Comparison of ENCODE assay signal across 16 cellular contexts in the genomic region with DNA sequence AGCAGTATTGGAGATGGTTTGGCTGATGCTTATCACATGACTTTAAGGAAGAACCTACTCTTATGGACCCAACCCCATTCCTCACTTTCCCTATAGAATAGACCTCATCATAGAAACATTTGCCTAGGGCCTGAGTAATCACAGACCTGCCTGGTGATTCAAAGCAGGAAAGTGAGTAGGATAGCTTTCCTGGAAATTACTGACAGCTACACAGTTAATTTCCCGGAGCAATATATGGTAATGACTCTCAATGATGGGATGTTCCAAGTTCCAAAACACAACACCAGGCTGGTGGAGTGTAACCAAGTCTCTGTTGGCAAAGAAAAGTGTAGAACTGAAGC.
A peak's percentile ranks its signal among the peaks of the same experiment; 100 is the strongest.
DNase-seq lines count a peak whose midpoint lies in the region; ATAC-seq, FAIRE-seq and TF ChIP-seq lines count a peak whose summit lies in the region.
"Had no signal": no experiment of that assay in that cellular context is flagged by ENCODE, and none has a peak within 500 bp of the region (broad histone marks: within the 10 kb centered on the region; RNA-seq: fewer than 3 reads in every experiment).

No MANE protein-coding gene starts in this region.

- 80% methylated on average over 1 of the region's 1 CpG for WGBS in HepG2 (ENCODE audit: low lambda C conversion rate)

- no peak overlapping the region for H3K9ac ChIP-seq in keratinocyte (ENCODE audit: control insufficient read depth, extremely low read depth, insufficient read depth, low read length)
- H3K9ac ChIP-seq in HepG2 (ENCODE audit: insufficient read depth, low read depth, low read length), result no peak overlapping the region

- in situ Hi-C loops in astrocyte of the spinal cord (cut with HindIII; ENCODE audit: low sequenced_read_pairs), result no loop called here
- in situ Hi-C loops in HepG2 (cut with HindIII; ENCODE audit: extremely low pct_ligation_motif_present, low pct_unique_long_range_greater_than_20kb), result no loop called here

- H3K9me3 ChIP-seq in keratinocyte (ENCODE audit: control insufficient read depth, low read depth, low read length) (no peaks in the 10 kb centered on the region), HepG2 (ENCODE audit: low read length) (no peaks in the 10 kb centered on the region)
- H3K9me3 ChIP-seq: pancreas had no signal

- no peaks in the 10 kb centered on the region for H3K9me3 Mint-ChIP-seq in effector memory CD8-positive, alpha-beta T cell
- H3K9me3 Mint-ChIP-seq: activated B cell treated with CpG ODN at 0.5 μM for 24 hours; activated naive CD8-positive, alpha-beta T cell treated with anti-CD3 and anti-CD28 coated beads, Interleukin-2, amount 50 U/mL, for 24 hours; mesothelial cell of epicardium had no signal

- BruUV-seq in HepG2 (replicated peaks; lab: Mats Ljungman, UMichigan), result no TSS peak

- H3K4me3 ChIP-seq in AG10803 (ENCODE audit: low read length), result no peak overlapping the region
- no peak overlapping the region for H3K4me3 ChIP-seq in astrocyte of the spinal cord (ENCODE audit: low read depth, low read length)
- H3K4me3 ChIP-seq in keratinocyte (ENCODE audit: control insufficient read depth in 2 of 3, extremely low read depth in 1 of 3, insufficient read depth in 2 of 3, low read depth in 1 of 3, low read length in 3 of 3), result no peak overlapping the region
- H3K4me3 ChIP-seq in HepG2 (replicated peaks in 1 of 3; ENCODE audit: insufficient read depth in 1 of 3, low read depth in 2 of 3, low read length in 3 of 3), result no peak overlapping the region
- H3K4me3 ChIP-seq: pancreas had no signal

- H3K27me3 ChIP-seq in keratinocyte (ENCODE audit: control insufficient read depth, extremely low read depth, insufficient read depth, low read length), result no peaks in the 10 kb centered on the region
- no peaks in the 10 kb centered on the region for H3K27me3 ChIP-seq in HepG2 (ENCODE audit: control insufficient read depth in 1 of 2, insufficient read depth in 2 of 2, low read length in 2 of 2)

- no peaks in the 10 kb centered on the region for H4K20me1 ChIP-seq in keratinocyte (ENCODE audit: control insufficient read depth, extremely low read depth, insufficient read depth, low read length)
- no peaks in the 10 kb centered on the region for H4K20me1 ChIP-seq in HepG2 (ENCODE audit: insufficient read depth, low read length)

- H3K36me3 ChIP-seq in keratinocyte (ENCODE audit: control insufficient read depth in 2 of 2, extremely low read depth in 1 of 2, insufficient read depth in 2 of 2, low read length in 2 of 2) (no peaks in the 10 kb centered on the region), HepG2 (replicated peaks in 1 of 2; ENCODE audit: control insufficient read depth in 1 of 2, insufficient read depth in 2 of 2, low read length in 2 of 2) (no peaks in the 10 kb centered on the region)
- H3K36me3 ChIP-seq: pancreas had no signal

- H3K9me1 ChIP-seq in keratinocyte (ENCODE audit: control insufficient read depth, extremely low read depth, insufficient read depth, low read length), result no peaks in the 10 kb centered on the region

- TF ChIP-seq RAD21 in HepG2 (CRISPR knock-in tag; IDR thresholded peaks at IDR 0.05), result no peak

- TF ChIP-seq CTCF in AG10803 (conservative IDR thresholded peaks at IDR 0.05; ENCODE audit: low read length) (no peak), astrocyte of the spinal cord (IDR thresholded peaks at IDR 0.05; ENCODE audit: low read depth, low read length) (no peak), keratinocyte (optimal IDR thresholded peaks at IDR 0.05 in 1 of 3, IDR thresholded peaks at IDR 0.05 in 1 of 3, conservative IDR thresholded peaks at IDR 0.05 in 1 of 3; ENCODE audit: extremely low read depth in 1 of 3, insufficient read depth in 2 of 3, low read length in 3 of 3) (no peak), HepG2 (CRISPR knock-in tag; IDR thresholded peaks at IDR 0.05) (no peak)

- intact Hi-C loops in HepG2 (cut with micrococcal nuclease; ENCODE audit: unreplicated experiment), result no loop called here

- peak; percentile 40 for DNase-seq in AG10803 (ENCODE audit: low read depth)
- DNase-seq in HTR-8/SVneo (ENCODE audit: insufficient read length, low spot score), result peak; percentile 26
- DNase-seq in astrocyte of the spinal cord (ENCODE audit: low read depth, low spot score), result peak; percentile 31
- DNase-seq in keratinocyte (ENCODE audit: low read depth, low spot score), result peak; percentile 23
- no peak for DNase-seq in HepG2 (ENCODE audit: low spot score)
- no peak for DNase-seq in KG1 (lab: John Stamatoyannopoulos, UW)
- no peak for DNase-seq in SHP77 (lab: John Stamatoyannopoulos, UW)
- DNase-seq in effector memory CD8-positive, alpha-beta T cell, result no peak
- DNase-seq: activated B cell treated with CpG ODN at 0.5 μM for 24 hours; activated naive CD8-positive, alpha-beta T cell treated with anti-CD3 and anti-CD28 coated beads, Interleukin-2, amount 50 U/mL, for 24 hours; NCI-H1092 treated with DMSO at 0.1 percent for 48 hours; pancreas; stimulated activated CD4-positive, alpha-beta T cell treated with anti-CD3 and anti-CD28 coated beads, Interleukin-12 subunit alpha, Interleukin-12 subunit beta, amount 100 ng/mL, for 4 hours; substantia nigra had no signal

- no peak overlapping the region for H3K27ac Mint-ChIP-seq in effector memory CD8-positive, alpha-beta T cell
- H3K27ac Mint-ChIP-seq: activated B cell treated with CpG ODN at 0.5 μM for 24 hours; activated naive CD8-positive, alpha-beta T cell treated with anti-CD3 and anti-CD28 coated beads, Interleukin-2, amount 50 U/mL, for 24 hours; mesothelial cell of epicardium had no signal

- H3K4me1 Mint-ChIP-seq in effector memory CD8-positive, alpha-beta T cell (ENCODE audit: low read depth in 2 of 2), result peaks cover 10 to 12% of the 10 kb centered on the region in 2 donors

- dilution Hi-C loops in keratinocyte (cut with MboI; ENCODE audit: extremely low pct_ligation_motif_present, low sequenced_read_pairs), result no loop called here

- H2AFZ ChIP-seq in keratinocyte (ENCODE audit: control insufficient read depth, low read length) (peak overlapping the region; percentile 27), HepG2 (ENCODE audit: low read length) (no peak overlapping the region)

- no peaks in the 10 kb centered on the region for H3K27me3 Mint-ChIP-seq in effector memory CD8-positive, alpha-beta T cell

- no peak overlapping the region for H3K4me3 Mint-ChIP-seq in effector memory CD8-positive, alpha-beta T cell
- H3K4me3 Mint-ChIP-seq: activated B cell treated with CpG ODN at 0.5 μM for 24 hours; activated naive CD8-positive, alpha-beta T cell treated with anti-CD3 and anti-CD28 coated beads, Interleukin-2, amount 50 U/mL, for 24 hours; mesothelial cell of epicardium had no signal

- TF ChIP-seq EP300 in HepG2 (IDR thresholded peaks at IDR 0.05; ENCODE audit: low read depth in 2 of 2, low read length in 2 of 2) (no peak), HepG2 (CRISPR knock-in tag; IDR thresholded peaks at IDR 0.05; ENCODE audit: borderline replicate concordance) (no peak)

- no peaks in the 10 kb centered on the region for H3K36me3 Mint-ChIP-seq in effector memory CD8-positive, alpha-beta T cell (ENCODE audit: insufficient read depth)
- H3K36me3 Mint-ChIP-seq: mesothelial cell of epicardium had no signal

- POLR2A ChIA-PET in HepG2 (lab: Yijun Ruan, JAX), result no interaction called here

- H3K4me1 ChIP-seq in keratinocyte (ENCODE audit: control insufficient read depth, extremely low read depth, insufficient read depth, low read length) (peaks cover 26% of the 10 kb centered on the region), HepG2 (ENCODE audit: insufficient read depth, low read length) (peaks cover 11% of the 10 kb centered on the region; the same call in 1 of the 2 replicates)

- no peak for TF ChIP-seq POLR2A in HepG2 (IDR thresholded peaks at IDR 0.05; ENCODE audit: insufficient read depth in 1 of 2, low read depth in 2 of 2, low read length in 2 of 2)

- peak; percentile 48 for FAIRE-seq in HTR-8/SVneo (lab: Jason Lieb, UNC)
- FAIRE-seq in keratinocyte (lab: Jason Lieb, UNC), result peak; percentile 80
- FAIRE-seq in HepG2 (lab: Jason Lieb, UNC), result no peak
- FAIRE-seq: D721Med, pancreas had no signal

- H3K27ac ChIP-seq in keratinocyte (ENCODE audit: control insufficient read depth, insufficient read depth, low read length) (no peak overlapping the region), HepG2 (ENCODE audit: extremely low read length, insufficient read depth, low read length) (no peak overlapping the region)
- H3K27ac ChIP-seq: pancreas had no signal

- H3K79me2 ChIP-seq in keratinocyte (ENCODE audit: control insufficient read depth, insufficient read depth, low read length) (no peaks in the 10 kb centered on the region), HepG2 (ENCODE audit: insufficient read depth, low read length) (no peaks in the 10 kb centered on the region)

- H3K4me2 ChIP-seq in keratinocyte (ENCODE audit: control insufficient read depth, extremely low read depth, insufficient read depth, low read depth, low read length), result peak overlapping the region; percentile 23
- H3K4me2 ChIP-seq in HepG2 (ENCODE audit: low read depth, low read length), result no peak overlapping the region

- no peak for ATAC-seq in HepG2
- no peak for ATAC-seq in effector memory CD8-positive, alpha-beta T cell (replicated peaks)
- ATAC-seq: activated naive CD8-positive, alpha-beta T cell treated with anti-CD3 and anti-CD28 coated beads, Interleukin-2, amount 50 U/mL, for 24 hours; pancreas had no signal

- CTCF ChIA-PET in HepG2 (lab: Yijun Ruan, JAX; ENCODE audit: low intra/inter-chr PET ratio, low total read pairs), result no interaction called here

TF ChIP-seq in HepG2, 621 proteins besides CTCF, POLR2A, EP300 and RAD21 (continues in another document):
- TF ChIP-seq SMAD1 (CRISPR knock-in tag; IDR thresholded peaks at IDR 0.05; ENCODE audit: borderline replicate concordance, low read depth) (no peak), CCDC6 (CRISPR knock-in tag; IDR thresholded peaks at IDR 0.05) (no peak), POLR2AphosphoS5 (IDR thresholded peaks at IDR 0.05; ENCODE audit: low read depth, low read length) (no peak), SSRP1 (CRISPR knock-in tag; IDR thresholded peaks at IDR 0.05) (no peak)

Comparison
In these comparisons a context has a peak if more than half of its experiments do, and no peak if none do; other contexts are left out.
1. DNase-seq: peak in AG10803 (single experiment), HTR-8/SVneo (single experiment), astrocyte of the spinal cord (single experiment) and keratinocyte (single experiment); none in HepG2 (single experiment), KG1 (single experiment), SHP77 (0 of 2) and effector memory CD8-positive, alpha-beta T cell (0 of 3).